In the genomic region with DNA sequence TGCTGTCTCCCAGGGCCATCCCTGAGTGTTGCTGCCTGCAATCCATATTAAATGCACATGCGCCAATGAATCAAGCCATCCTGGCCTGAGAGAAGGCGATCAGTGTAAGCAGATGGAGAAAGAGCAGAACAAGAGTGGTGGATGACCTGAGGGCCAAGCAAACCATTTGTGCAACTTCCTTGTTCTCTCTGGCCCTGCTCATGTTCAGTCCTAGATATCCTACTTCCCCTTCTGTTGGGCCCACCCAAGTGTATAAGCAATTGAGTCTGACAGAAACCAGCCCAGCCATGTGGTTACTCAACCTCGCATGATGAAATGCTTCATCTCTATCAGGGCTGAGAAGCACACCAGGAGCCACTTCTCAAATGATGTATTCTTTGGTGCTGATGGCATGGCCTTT, we compare ENCODE assay signal across 12 cellular contexts.
DNase-seq lines count a peak whose midpoint lies in the region; ATAC-seq, FAIRE-seq and TF ChIP-seq lines count a peak whose summit lies in the region.
"Had no signal": no experiment of that assay in that cellular context is flagged by ENCODE, and none has a peak within 500 bp of the region (broad histone marks: within the 10 kb centered on the region; RNA-seq: fewer than 3 reads in every experiment).

No MANE protein-coding gene starts in this region.

- no peak for FAIRE-seq in D721Med (lab: Jason Lieb, UNC)

- H3K36me3 Mint-ChIP-seq in activated CD4-positive, alpha-beta memory T cell treated with anti-CD3 and anti-CD28 coated beads for 36 hours: no peaks in the 10 kb centered on the region

- no peaks in the 10 kb centered on the region for H3K9me3 Mint-ChIP-seq in activated CD4-positive, alpha-beta memory T cell treated with anti-CD3 and anti-CD28 coated beads for 36 hours

- peaks cover 52% of the 10 kb centered on the region for H3K4me1 Mint-ChIP-seq in activated CD4-positive, alpha-beta memory T cell treated with anti-CD3 and anti-CD28 coated beads for 36 hours (ENCODE audit: low read depth)

- peaks cover 7% of the 10 kb centered on the region for H3K27me3 Mint-ChIP-seq in activated CD4-positive, alpha-beta memory T cell treated with anti-CD3 and anti-CD28 coated beads for 36 hours

- CTCF ChIA-PET in activated CD4-positive, alpha-beta memory T cell treated with anti-CD3 and anti-CD28 coated beads for 36 hours (lab: Charles Lee): no interaction called here

- no peak overlapping the region for H3K27ac Mint-ChIP-seq in activated CD4-positive, alpha-beta memory T cell treated with anti-CD3 and anti-CD28 coated beads for 36 hours
- H3K27ac Mint-ChIP-seq: activated naive CD4-positive, alpha-beta T cell treated with anti-CD3 and anti-CD28 coated beads, Interleukin-2, amount 10 ng/mL, durations not matched to agents 7 days and 5 days had no signal

- POLR2A ChIA-PET in activated CD4-positive, alpha-beta memory T cell treated with anti-CD3 and anti-CD28 coated beads for 36 hours (lab: Charles Lee): no interaction called here

- peak; percentile 98 to 99 for DNase-seq in NOMO-1 (lab: John Stamatoyannopoulos, UW; ENCODE audit: unreplicated experiment in 2 of 2)
- DNase-seq in globus pallidus (ENCODE audit: low spot score): peak; percentile 63
- DNase-seq in pons (ENCODE audit: low spot score): peak; percentile 86
- no peak for DNase-seq in HuH-7 (ENCODE audit: low spot score)
- DNase-seq in activated CD4-positive, alpha-beta memory T cell treated with anti-CD3 and anti-CD28 coated beads for 36 hours: no peak
- no peak for DNase-seq in SHP77 treated with DMSO at 0.1 percent for 48 hours (lab: John Stamatoyannopoulos, UW)
- DNase-seq in D721Med (ENCODE audit: insufficient read length, low spot score): no peak
- DNase-seq: activated naive CD4-positive, alpha-beta T cell treated with anti-CD3 and anti-CD28 coated beads, Interleukin-2, amount 10 ng/mL, durations not matched to agents 7 days and 5 days; DMS79 treated with DMSO at 0.1 percent for 48 hours; effector CD8-positive, alpha-beta T cell; NCI-H510A treated with DMSO at 0.1 percent for 48 hours had no signal

- intact Hi-C loops in activated CD4-positive, alpha-beta memory T cell treated with anti-CD3 and anti-CD28 coated beads for 36 hours (cut with micrococcal nuclease): no loop called here

- ATAC-seq in GM18868 (IDR thresholded peaks at IDR 0.05; ENCODE audit: unreplicated experiment): peak; percentile 35

- no peak for TF ChIP-seq CTCF in D721Med (IDR thresholded peaks at IDR 0.05; ENCODE audit: insufficient read depth, missing control alignments)

- H3K4me3 Mint-ChIP-seq in activated CD4-positive, alpha-beta memory T cell treated with anti-CD3 and anti-CD28 coated beads for 36 hours: no peak overlapping the region
- H3K4me3 Mint-ChIP-seq: activated naive CD4-positive, alpha-beta T cell treated with anti-CD3 and anti-CD28 coated beads, Interleukin-2, amount 10 ng/mL, durations not matched to agents 7 days and 5 days had no signal

Comparison
In these comparisons a context has a peak if more than half of its experiments do, and no peak if none do; other contexts are left out.
1. DNase-seq: peak in NOMO-1 (2 of 2), globus pallidus (single experiment) and pons (single experiment); none in HuH-7 (single experiment), activated CD4-positive, alpha-beta memory T cell treated with anti-CD3 and anti-CD28 coated beads for 36 hours (single experiment), SHP77 treated with DMSO at 0.1 percent for 48 hours (single experiment) and D721Med (single experiment).